1 cellular context compared by ENCODE assay signal in the genomic region with DNA sequence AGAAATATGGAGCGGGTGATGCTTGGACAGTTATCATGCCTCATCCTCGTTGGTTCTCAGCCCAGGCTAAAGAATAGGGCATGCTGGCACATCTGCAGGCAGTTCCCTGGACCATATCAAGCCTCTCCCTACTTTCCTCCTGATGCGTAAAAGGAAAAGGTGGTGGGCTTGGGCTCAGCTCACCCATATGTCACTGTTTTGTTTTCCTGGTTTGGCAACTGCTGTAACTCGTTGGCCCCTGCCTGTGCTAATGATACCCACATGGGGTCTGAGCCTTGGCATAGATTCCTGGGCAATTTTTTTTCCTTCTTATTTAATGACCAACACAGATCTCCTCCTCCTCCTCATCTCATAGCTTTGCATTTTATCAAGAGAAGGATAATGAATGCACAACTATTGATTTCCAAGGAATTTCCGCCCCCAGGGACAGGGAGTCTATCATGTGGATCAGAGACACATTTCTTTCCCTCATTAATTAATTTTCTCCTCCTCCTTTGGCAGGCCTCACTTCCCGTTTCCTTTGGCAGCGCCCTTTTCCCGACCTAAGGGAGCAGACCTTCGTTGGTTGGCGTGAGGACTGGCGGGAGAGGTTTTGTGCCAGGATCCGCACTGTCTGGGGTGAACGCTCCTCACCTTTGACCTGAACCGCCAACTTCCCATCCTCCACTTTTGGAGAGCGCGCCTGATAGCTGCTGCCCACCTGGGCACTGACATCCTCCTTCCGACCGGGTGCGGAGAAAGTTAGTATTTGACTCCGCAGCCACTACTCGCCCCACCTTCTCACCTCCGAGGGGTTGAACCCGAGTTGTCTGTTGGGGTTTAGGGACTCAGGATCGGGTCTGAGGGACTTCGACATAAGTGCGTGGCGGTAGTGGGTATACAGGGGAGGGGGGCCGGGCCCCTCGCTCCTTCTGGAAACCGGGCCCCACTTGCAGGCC.
TF ChIP-seq lines count a peak whose summit lies in the region.

No MANE protein-coding gene starts in this region.

TF ChIP-seq in HepG2, 621 proteins besides CTCF, POLR2A, EP300 and RAD21:
- TF ChIP-seq CCDC6 (CRISPR knock-in tag; IDR thresholded peaks at IDR 0.05) (no peak), ZNF383 (CRISPR knock-in tag; IDR thresholded peaks at IDR 0.05; ENCODE audit: borderline replicate concordance) (no peak), KLF6 (CRISPR knock-in tag; IDR thresholded peaks at IDR 0.05) (no peak), GTF3A (CRISPR knock-in tag; conservative IDR thresholded peaks at IDR 0.05) (no peak), ZNF615 (CRISPR knock-in tag; IDR thresholded peaks at IDR 0.05; ENCODE audit: borderline replicate concordance) (no peak), ARNTL (CRISPR knock-in tag; IDR thresholded peaks at IDR 0.05) (no peak), ZNF333 (CRISPR knock-in tag; IDR thresholded peaks at IDR 0.05; ENCODE audit: borderline replicate concordance) (no peak), ZNF331 (CRISPR knock-in tag; IDR thresholded peaks at IDR 0.05) (no peak), ZMYM3 (CRISPR knock-in tag; IDR thresholded peaks at IDR 0.05) (no peak), ZNF136 (CRISPR knock-in tag; IDR thresholded peaks at IDR 0.05; ENCODE audit: low read depth) (no peak), JARID2 (CRISPR knock-in tag; IDR thresholded peaks at IDR 0.05; ENCODE audit: insufficient replicate concordance) (no peak), RFX1 (IDR thresholded peaks at IDR 0.05) (no peak)
- TF ChIP-seq, protein P1, sequence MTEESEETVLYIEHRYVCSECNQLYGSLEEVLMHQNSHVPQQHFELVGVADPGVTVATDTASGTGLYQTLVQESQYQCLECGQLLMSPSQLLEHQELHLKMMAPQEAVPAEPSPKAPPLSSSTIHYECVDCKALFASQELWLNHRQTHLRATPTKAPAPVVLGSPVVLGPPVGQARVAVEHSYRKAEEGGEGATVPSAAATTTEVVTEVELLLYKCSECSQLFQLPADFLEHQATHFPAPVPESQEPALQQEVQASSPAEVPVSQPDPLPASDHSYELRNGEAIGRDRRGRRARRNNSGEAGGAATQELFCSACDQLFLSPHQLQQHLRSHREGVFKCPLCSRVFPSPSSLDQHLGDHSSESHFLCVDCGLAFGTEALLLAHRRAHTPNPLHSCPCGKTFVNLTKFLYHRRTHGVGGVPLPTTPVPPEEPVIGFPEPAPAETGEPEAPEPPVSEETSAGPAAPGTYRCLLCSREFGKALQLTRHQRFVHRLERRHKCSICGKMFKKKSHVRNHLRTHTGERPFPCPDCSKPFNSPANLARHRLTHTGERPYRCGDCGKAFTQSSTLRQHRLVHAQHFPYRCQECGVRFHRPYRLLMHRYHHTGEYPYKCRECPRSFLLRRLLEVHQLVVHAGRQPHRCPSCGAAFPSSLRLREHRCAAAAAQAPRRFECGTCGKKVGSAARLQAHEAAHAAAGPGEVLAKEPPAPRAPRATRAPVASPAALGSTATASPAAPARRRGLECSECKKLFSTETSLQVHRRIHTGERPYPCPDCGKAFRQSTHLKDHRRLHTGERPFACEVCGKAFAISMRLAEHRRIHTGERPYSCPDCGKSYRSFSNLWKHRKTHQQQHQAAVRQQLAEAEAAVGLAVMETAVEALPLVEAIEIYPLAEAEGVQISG (CRISPR knock-in tag; IDR thresholded peaks at IDR 0.05) = no peak
- TF ChIP-seq, protein P2, sequence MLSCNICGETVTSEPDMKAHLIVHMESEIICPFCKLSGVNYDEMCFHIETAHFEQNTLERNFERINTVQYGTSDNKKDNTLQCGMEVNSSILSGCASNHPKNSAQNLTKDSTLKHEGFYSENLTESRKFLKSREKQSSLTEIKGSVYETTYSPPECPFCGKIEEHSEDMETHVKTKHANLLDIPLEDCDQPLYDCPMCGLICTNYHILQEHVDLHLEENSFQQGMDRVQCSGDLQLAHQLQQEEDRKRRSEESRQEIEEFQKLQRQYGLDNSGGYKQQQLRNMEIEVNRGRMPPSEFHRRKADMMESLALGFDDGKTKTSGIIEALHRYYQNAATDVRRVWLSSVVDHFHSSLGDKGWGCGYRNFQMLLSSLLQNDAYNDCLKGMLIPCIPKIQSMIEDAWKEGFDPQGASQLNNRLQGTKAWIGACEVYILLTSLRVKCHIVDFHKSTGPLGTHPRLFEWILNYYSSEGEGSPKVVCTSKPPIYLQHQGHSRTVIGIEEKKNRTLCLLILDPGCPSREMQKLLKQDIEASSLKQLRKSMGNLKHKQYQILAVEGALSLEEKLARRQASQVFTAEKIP (CRISPR knock-in tag; IDR thresholded peaks at IDR 0.05; ENCODE audit: borderline replicate concordance) = no peak
